Comparison of ENCODE assay signal across 8 cellular contexts in the genomic region with DNA sequence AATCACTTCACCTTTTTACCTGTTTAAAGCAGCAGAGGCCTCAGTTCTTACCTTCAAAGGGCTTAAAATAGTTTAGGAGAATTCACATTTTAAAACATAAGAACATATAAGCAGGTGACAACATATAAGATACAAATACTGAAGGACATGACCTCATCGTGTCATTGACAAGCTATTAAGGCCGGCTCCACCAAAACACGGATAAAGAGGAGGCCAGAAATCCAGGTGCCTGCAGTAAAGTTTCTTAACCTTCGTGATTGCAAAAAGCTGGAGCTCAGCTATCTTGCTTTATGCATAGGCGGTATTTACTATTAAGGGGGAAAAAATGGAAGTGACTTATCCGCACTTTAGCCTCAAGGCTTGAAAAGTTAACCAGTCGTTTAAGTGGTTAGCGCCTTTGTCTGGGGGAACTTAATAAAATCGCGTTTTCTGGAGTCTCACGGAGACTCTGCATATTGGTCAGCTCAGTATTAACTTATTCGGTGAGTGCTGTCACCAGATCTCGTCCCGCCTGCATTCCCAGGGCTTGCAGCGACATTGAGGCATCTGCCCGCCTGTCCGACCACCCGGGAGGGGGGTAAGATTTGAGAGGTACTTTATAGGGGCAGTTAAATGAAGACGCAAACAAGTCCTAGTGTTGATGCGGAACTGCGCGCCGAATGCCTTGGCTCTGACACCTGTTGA. TPM values are rescaled to one million over a fixed set of nuclear protein-coding genes. Genes with fewer than 3 reads are reported as not detected.
DNase-seq lines count a peak whose midpoint lies in the region; ATAC-seq, FAIRE-seq and TF ChIP-seq lines count a peak whose summit lies in the region.

No MANE protein-coding gene starts in this region.

- intact Hi-C loops in left ventricle myocardium inferior (cut with micrococcal nuclease) = no loop called here
- intact Hi-C loops in Right ventricle myocardium inferior (cut with DNase I) = no loop called here
- intact Hi-C loops in kidney (cut with DNase I) = no loop called here
- intact Hi-C loops in vagina (cut with DNase I) = no loop called here

- no peaks in the 10 kb centered on the region for H3K9me3 ChIP-seq in left ventricle myocardium inferior (replicated peaks)
- H3K9me3 ChIP-seq in SU-DHL-6 (ENCODE audit: insufficient read depth, low read length) = no peaks in the 10 kb centered on the region
- no peaks in the 10 kb centered on the region for H3K9me3 ChIP-seq in kidney (ENCODE audit: control insufficient read depth in 1 of 2, low read length in 2 of 2)
- H3K9me3 ChIP-seq in vagina = no peaks in the 10 kb centered on the region

- H3K9me2 ChIP-seq in SU-DHL-6 (replicated peaks; ENCODE audit: insufficient read depth, low read length) = no peaks in the 10 kb centered on the region

- H3K4me2 ChIP-seq in SU-DHL-6 (ENCODE audit: low read depth, low read length, poor library complexity, severe bottlenecking) = peak overlapping the region; percentile 67

- no peaks in the 10 kb centered on the region for H4K20me1 ChIP-seq in SU-DHL-6 (ENCODE audit: low read depth, low read length)

- peaks cover 38% of the 10 kb centered on the region for H3K4me1 ChIP-seq in left ventricle myocardium inferior
- peaks cover 30% of the 10 kb centered on the region in 2 donors for H3K4me1 ChIP-seq in kidney (ENCODE audit: control insufficient read depth in 1 of 2, insufficient read depth in 1 of 2, low read depth in 1 of 2, low read length in 2 of 2)
- H3K4me1 ChIP-seq in vagina = peaks cover 33% of the 10 kb centered on the region

- H3K27me3 ChIP-seq in left ventricle myocardium inferior (ENCODE audit: low read depth) = no peaks in the 10 kb centered on the region
- no peaks in the 10 kb centered on the region for H3K27me3 ChIP-seq in SU-DHL-6 (ENCODE audit: low read length)
- no peaks in the 10 kb centered on the region for H3K27me3 ChIP-seq in vagina

- no peak for FAIRE-seq in kidney (lab: Jason Lieb, UNC)

- H3K36me3 ChIP-seq in left ventricle myocardium inferior (peaks cover 26% of the 10 kb centered on the region), SU-DHL-6 (ENCODE audit: low read length) (no peaks in the 10 kb centered on the region; the same call in 1 of the 2 replicates), kidney (ENCODE audit: control insufficient read depth in 1 of 2, insufficient read depth in 2 of 2, low read length in 2 of 2) (peaks cover 11 to 14% of the 10 kb centered on the region in 2 donors), vagina (peaks cover 0 to 21% of the 10 kb centered on the region in 2 donors)

- H2AFZ ChIP-seq in SU-DHL-6 (ENCODE audit: low read depth, low read length, severe bottlenecking) = peak overlapping the region; percentile 90

- H3K9ac ChIP-seq in SU-DHL-6 (ENCODE audit: low read length) (peak overlapping the region; percentile 65), kidney (ENCODE audit: low read length in 2 of 2) (peak overlapping the region; percentile 56 to 96)

- H3K27ac ChIP-seq in left ventricle myocardium inferior (replicated peaks) (peak overlapping the region; percentile 97), SU-DHL-6 (ENCODE audit: low read depth, low read length) (peak overlapping the region; percentile 77), kidney (ENCODE audit: low read depth in 2 of 2, low read length in 2 of 2) (peak overlapping the region; percentile 96 to 98), vagina (peak overlapping the region; percentile 96)

- TF ChIP-seq POLR2A in vagina (IDR thresholded peaks at IDR 0.05) = no peak

- H3K4me3 ChIP-seq in left ventricle myocardium inferior (peak overlapping the region; percentile 70), SU-DHL-6 (ENCODE audit: insufficient read depth, low read length, poor library complexity, severe bottlenecking) (peak overlapping the region; percentile 51), kidney (ENCODE audit: low read length in 2 of 2) (peak overlapping the region; percentile 65 to 83), vagina (peak overlapping the region; percentile 51 to 73)

- TF ChIP-seq CTCF in left ventricle myocardium inferior (IDR thresholded peaks at IDR 0.05; ENCODE audit: borderline replicate concordance) (no peak), SU-DHL-6 (IDR thresholded peaks at IDR 0.05; ENCODE audit: insufficient read depth, low read length, poor library complexity, severe bottlenecking) (no peak), kidney (IDR thresholded peaks at IDR 0.05; ENCODE audit: borderline replicate concordance, extremely low read depth, insufficient read depth) (no peak), vagina (IDR thresholded peaks at IDR 0.05) (no peak)

- H3F3A ChIP-seq in SU-DHL-6 (ENCODE audit: insufficient read depth) = peaks cover 27% of the 10 kb centered on the region; the same call in 1 of the 2 replicates

- peaks cover 29% of the 10 kb centered on the region for H3K79me2 ChIP-seq in SU-DHL-6 (ENCODE audit: insufficient read depth, low read length)

- no peak for DNase-seq in left ventricle myocardium inferior
- DNase-seq in Right ventricle myocardium inferior (ENCODE audit: missing footprints) = no peak
- DNase-seq in kidney = peak; percentile 7
- no peak for DNase-seq in vagina (ENCODE audit: extremely low spot score in 2 of 2)
- DNase-seq in putamen (ENCODE audit: low spot score) = no peak
- no peak for DNase-seq in NK-92 treated with Interleukin-12 subunit alpha and Interleukin-12 subunit beta, amount 100 ng/mL, for 24 hours (lab: John Stamatoyannopoulos, UW)
- no peak for DNase-seq in activated CD4-positive, alpha-beta T cell treated with anti-CD3 and anti-CD28 coated beads for 1 hour

- ATAC-seq in Right ventricle myocardium inferior = no peak

RNA-seq across cellular contexts. Expression of a gene that starts 1.1 kb away (rescaled TPM):
- total RNA-seq in left ventricle myocardium inferior = 27.4 TPM
- 31.3 TPM for total RNA-seq in Right ventricle myocardium inferior
- 126 TPM for total RNA-seq in kidney
- 15.1 TPM for polyA plus RNA-seq in kidney (ENCODE audit: insufficient read depth, low read depth, low replicate concordance)
- 76.1 TPM for total RNA-seq in vagina

RNA-seq across cellular contexts. Expression of a gene that starts 42.7 kb away (rescaled TPM):
- total RNA-seq in left ventricle myocardium inferior (not detected), Right ventricle myocardium inferior (not detected), kidney (not detected), vagina (not detected)
- polyA plus RNA-seq in kidney (ENCODE audit: insufficient read depth, low read depth, low replicate concordance) = not detected

RNA-seq across cellular contexts. Expression of a gene that starts 44.8 kb away (rescaled TPM):
- total RNA-seq in left ventricle myocardium inferior = 0.36 TPM
- not detected for total RNA-seq in Right ventricle myocardium inferior
- total RNA-seq in kidney = not detected
- polyA plus RNA-seq in kidney (ENCODE audit: insufficient read depth, low read depth, low replicate concordance) = not detected
- total RNA-seq in vagina = 1.2 TPM

RNA-seq across cellular contexts. Expression of a gene that starts 57.4 kb away (rescaled TPM):
- total RNA-seq in left ventricle myocardium inferior = 45.1 TPM
- total RNA-seq in Right ventricle myocardium inferior = 38.5 TPM
- 46.2 TPM for total RNA-seq in kidney
- polyA plus RNA-seq in kidney (ENCODE audit: insufficient read depth, low read depth, low replicate concordance) = 43.4 TPM
- total RNA-seq in vagina = 30.9 TPM
